18 cellular contexts compared by ENCODE assay signal in the genomic region with DNA sequence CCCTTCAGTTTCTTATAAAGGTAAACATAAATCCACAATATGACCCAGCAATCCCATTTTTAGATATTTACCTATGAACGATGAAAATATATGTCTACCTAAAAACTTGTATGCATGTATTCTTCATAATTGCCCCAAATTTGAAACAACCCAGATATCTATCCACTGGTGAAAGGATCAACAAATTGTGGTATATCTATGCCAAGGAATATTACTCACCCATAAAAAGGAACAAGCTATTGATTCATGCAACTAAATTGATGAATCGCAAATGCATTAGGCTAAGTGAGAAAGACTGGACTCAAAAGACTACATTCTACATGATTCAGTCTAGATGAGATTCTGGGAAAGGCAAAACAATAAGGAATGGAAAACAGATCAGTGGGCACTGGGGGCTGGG.
DNase-seq lines count a peak whose midpoint lies in the region; ATAC-seq and TF ChIP-seq lines count a peak whose summit lies in the region.
"Had no signal": no experiment of that assay in that cellular context is flagged by ENCODE, and none has a peak within 500 bp of the region (broad histone marks: within the 10 kb centered on the region; RNA-seq: fewer than 3 reads in every experiment).

No MANE protein-coding gene starts in this region.

- peaks cover 0 to 76% of the 10 kb centered on the region in 2 donors for H3K4me1 ChIP-seq in right atrium auricular region
- H3K4me1 ChIP-seq in endodermal cell (ENCODE audit: control insufficient read depth, insufficient read depth, low read length), result no peaks in the 10 kb centered on the region
- H3K4me1 ChIP-seq in gastrocnemius medialis, result peaks cover 63 to 74% of the 10 kb centered on the region in 2 donors
- no peaks in the 10 kb centered on the region for H3K4me1 ChIP-seq in OCI-LY7 (ENCODE audit: insufficient read depth, low read length, poor library complexity, severe bottlenecking)
- H3K4me1 ChIP-seq: Caco-2 had no signal

- no peak overlapping the region for H2AFZ ChIP-seq in OCI-LY7 (ENCODE audit: low read length)
- H2AFZ ChIP-seq: GM23248 had no signal

- H3K9ac ChIP-seq in endodermal cell (ENCODE audit: extremely low read depth, low read length, poor library complexity, severe bottlenecking), result no peak overlapping the region
- H3K9ac ChIP-seq: GM23248 had no signal

- TF ChIP-seq POLR2A in gastrocnemius medialis (IDR thresholded peaks at IDR 0.05), result no peak

- H3K27ac Mint-ChIP-seq in endodermal cell, result no peak overlapping the region
- H3K27ac Mint-ChIP-seq: CD4-positive, CD25-positive, alpha-beta regulatory T cell had no signal

- in situ Hi-C loops in gastrocnemius medialis (cut with MboI; ENCODE audit: low sequenced_read_pairs in 4 of 4), result no loop called here

- H3K4me3 Mint-ChIP-seq in endodermal cell, result no peak overlapping the region
- H3K4me3 Mint-ChIP-seq: CD4-positive, CD25-positive, alpha-beta regulatory T cell; HFFc6 had no signal

- peaks cover 22% of the 10 kb centered on the region for H3K4me1 Mint-ChIP-seq in endodermal cell

- no peak overlapping the region for H3K4me2 ChIP-seq in OCI-LY7 (ENCODE audit: low read length)

- intact Hi-C loops in Right ventricle myocardium superior (cut with DNase I), result no loop called here
- intact Hi-C loops in gastrocnemius medialis (cut with DNase I; ENCODE audit: low total_unique reads), result loop anchor here (10.0 kb wide), 1 partner anchor 230 kb away; the partner anchor contains the start of gene PLEKHA1
- intact Hi-C loops in OCI-LY7 (cut with micrococcal nuclease; ENCODE audit: unreplicated experiment), result no loop called here

- H3K36me3 Mint-ChIP-seq in endodermal cell (ENCODE audit: low read depth), result peaks cover 39% of the 10 kb centered on the region
- H3K36me3 Mint-ChIP-seq: CD4-positive, CD25-positive, alpha-beta regulatory T cell had no signal

- H3K79me2 ChIP-seq in OCI-LY7 (ENCODE audit: insufficient read depth, low read depth, low read length), result no peaks in the 10 kb centered on the region

- H3K4me3 ChIP-seq in right atrium auricular region (no peak overlapping the region), endodermal cell (ENCODE audit: low read length) (peak overlapping the region; percentile 47), gastrocnemius medialis (no peak overlapping the region), OCI-LY7 (ENCODE audit: low read depth, low read length, poor library complexity, severe bottlenecking) (no peak overlapping the region)
- H3K4me3 ChIP-seq: GM23248 had no signal

- H3K27me3 Mint-ChIP-seq in endodermal cell (ENCODE audit: insufficient read depth), result no peaks in the 10 kb centered on the region
- H3K27me3 Mint-ChIP-seq: CD4-positive, CD25-positive, alpha-beta regulatory T cell had no signal

- H3K9me2 ChIP-seq in OCI-LY7 (ENCODE audit: insufficient read depth, low read length), result no peaks in the 10 kb centered on the region

- H3K9me3 Mint-ChIP-seq in endodermal cell, result peaks cover 12% of the 10 kb centered on the region
- H3K9me3 Mint-ChIP-seq: HFFc6 had no signal

- peaks cover 0 to 5% of the 10 kb centered on the region in 2 donors for H3K9me3 ChIP-seq in right atrium auricular region
- H3K9me3 ChIP-seq in endodermal cell (ENCODE audit: control insufficient read depth, low read length), result peaks cover 16% of the 10 kb centered on the region
- no peaks in the 10 kb centered on the region for H3K9me3 ChIP-seq in gastrocnemius medialis
- H3K9me3 ChIP-seq in OCI-LY7 (ENCODE audit: low read length), result no peaks in the 10 kb centered on the region
- H3K9me3 ChIP-seq: BE2C had no signal

- H4K20me1 ChIP-seq in OCI-LY7 (ENCODE audit: insufficient read depth, low read length), result no peaks in the 10 kb centered on the region

- no peak for DNase-seq in right atrium auricular region (ENCODE audit: low spot score)
- DNase-seq in Right ventricle myocardium superior, result no peak
- DNase-seq in endodermal cell, result no peak
- no peak for DNase-seq in gastrocnemius medialis
- DNase-seq in OCI-LY7 (ENCODE audit: low spot score), result no peak
- no peak for DNase-seq in glomerular visceral epithelial cell (ENCODE audit: extremely low spot score)
- DNase-seq: ACHN; BE2C; C1 segment of cervical spinal cord; Caco-2; CD4-positive, CD25-positive, alpha-beta regulatory T cell; DMS153; DMS79; GDM1; GM23248; HCEC 1CT; HFFc6; IMR-90 had no signal

- 96 to 100% methylated on average over 1 to 2 of the region's 2 CpGs for WGBS in endodermal cell (ENCODE audit: insufficient coverage in 1 of 2, insufficient read length in 1 of 2), 2 experiments

- H3K27me3 ChIP-seq in right atrium auricular region (no peaks in the 10 kb centered on the region), endodermal cell (ENCODE audit: control insufficient read depth, insufficient read depth, low read length, poor library complexity, severe bottlenecking) (no peaks in the 10 kb centered on the region), gastrocnemius medialis (no peaks in the 10 kb centered on the region)
- H3K27me3 ChIP-seq: BE2C had no signal

- BruUV-seq in OCI-LY7 (replicated peaks; lab: Mats Ljungman, UMichigan), result no TSS peak

- CTCF ChIA-PET in OCI-LY7 (lab: Charles Lee; ENCODE audit: unreplicated experiment), result no interaction called here

- TF ChIP-seq CTCF in right atrium auricular region (IDR thresholded peaks at IDR 0.05) (no peak), endodermal cell (conservative IDR thresholded peaks at IDR 0.05) (no peak), gastrocnemius medialis (IDR thresholded peaks at IDR 0.05 in 4 of 5, conservative IDR thresholded peaks at IDR 0.05 in 1 of 5) (no peak), OCI-LY7 (conservative IDR thresholded peaks at IDR 0.05; ENCODE audit: low read length) (no peak)

- POLR2A ChIA-PET in OCI-LY7 (lab: Charles Lee), result no interaction called here

- H3K36me3 ChIP-seq in right atrium auricular region, result peaks cover 30% of the 10 kb centered on the region
- peaks cover 24% of the 10 kb centered on the region for H3K36me3 ChIP-seq in endodermal cell (ENCODE audit: control insufficient read depth, insufficient read depth, low read length)
- no peaks in the 10 kb centered on the region for H3K36me3 ChIP-seq in gastrocnemius medialis
- H3K36me3 ChIP-seq in OCI-LY7 (ENCODE audit: insufficient read depth, low read length), result no peaks in the 10 kb centered on the region
- H3K36me3 ChIP-seq: BE2C had no signal

- H3K27ac ChIP-seq in right atrium auricular region (peak overlapping the region; percentile 88 to 95), endodermal cell (ENCODE audit: low read depth, low read length) (no peak overlapping the region), gastrocnemius medialis (peak overlapping the region; percentile 84 to 98 (median 94)), OCI-LY7 (ENCODE audit: low read depth, low read length, poor library complexity, severe bottlenecking) (no peak overlapping the region)
- H3K27ac ChIP-seq: GM23248 had no signal

- no peak for ATAC-seq in Right ventricle myocardium superior (ENCODE audit: poor library complexity)
- no peak for ATAC-seq in gastrocnemius medialis

Comparison
In these comparisons a context has a peak if more than half of its experiments do, and no peak if none do; other contexts are left out.
1. H3K27ac ChIP-seq: peak in right atrium auricular region (2 of 2) and gastrocnemius medialis (4 of 4); none in endodermal cell (single experiment) and OCI-LY7 (single experiment).